ENCODE assay signal across 8 cellular contexts in genomic region chr5:50666261-50667078, GRCh38. TPM values are rescaled to one million over a fixed set of nuclear protein-coding genes. Genes with fewer than 3 reads are reported as not detected.
A peak's percentile ranks its signal among the peaks of the same experiment; 100 is the strongest.
DNase-seq lines count a peak whose midpoint lies in the region; ATAC-seq and TF ChIP-seq lines count a peak whose summit lies in the region.

Gene PARP8, plus strand, starts transcription at chr5:50666637. Its CDS starts 459 bp downstream, at chr5:50667096.

- peak; percentile 36 to 47 for ATAC-seq in CD4-positive, CD25-positive, alpha-beta regulatory T cell (ENCODE audit: low read depth in 2 of 2)
- peak; percentile 41 for ATAC-seq in GM19455 (IDR thresholded peaks at IDR 0.05; ENCODE audit: unreplicated experiment)

- peak within 1 kb of the TSS; percentile 98 to 99 (median 99) for H3K27ac Mint-ChIP-seq in CD4-positive, CD25-positive, alpha-beta regulatory T cell
- peak within 1 kb of the TSS; percentile 97 to 99 (median 98) for H3K27ac Mint-ChIP-seq in IgD-negative memory B cell

- H3K36me3 ChIP-seq in CD4-positive, CD25-positive, alpha-beta regulatory T cell (ENCODE audit: control insufficient read depth, insufficient read depth, low read length), result no peaks in the 10 kb centered on the region
- no peaks in the 10 kb centered on the region for H3K36me3 ChIP-seq in brain microvascular endothelial cell (replicated peaks)

- peak; percentile 38 to 57 (median 45) for DNase-seq in CD4-positive, CD25-positive, alpha-beta regulatory T cell
- DNase-seq in T1000 (lab: John Stamatoyannopoulos, UW), result peak; percentile 58
- peak; percentile 36 for DNase-seq in brain microvascular endothelial cell
- DNase-seq in iPS-NIHi7 (ENCODE audit: extremely low spot score), result peak; percentile 60
- DNase-seq in NCI-H1092 treated with DMSO at 0.1 percent for 48 hours (lab: John Stamatoyannopoulos, UW), result no peak

- no peaks in the 10 kb centered on the region for H3K27me3 ChIP-seq in CD4-positive, CD25-positive, alpha-beta regulatory T cell (ENCODE audit: control insufficient read depth, insufficient read depth, low read length)
- H3K27me3 ChIP-seq in brain microvascular endothelial cell (replicated peaks), result no peaks in the 10 kb centered on the region

- no peaks in the 10 kb centered on the region for H3K9me3 ChIP-seq in CD4-positive, CD25-positive, alpha-beta regulatory T cell (ENCODE audit: control insufficient read depth in 2 of 2, low read length in 2 of 2)

- peaks cover 0 to 3% (median 0%) of the 10 kb centered on the region in 7 donors for H3K9me3 Mint-ChIP-seq in CD4-positive, CD25-positive, alpha-beta regulatory T cell
- peaks cover 0 to 2% (median 0%) of the 10 kb centered on the region in 3 donors for H3K9me3 Mint-ChIP-seq in IgD-negative memory B cell

- peaks cover 17 to 56% (median 43%) of the 10 kb centered on the region in 4 donors for H3K4me1 Mint-ChIP-seq in CD4-positive, CD25-positive, alpha-beta regulatory T cell
- peaks cover 19 to 34% (median 26%) of the 10 kb centered on the region in 3 donors for H3K4me1 Mint-ChIP-seq in IgD-negative memory B cell

- H3K27me3 Mint-ChIP-seq in CD4-positive, CD25-positive, alpha-beta regulatory T cell, result no peaks in the 10 kb centered on the region
- H3K27me3 Mint-ChIP-seq in IgD-negative memory B cell, result no peaks in the 10 kb centered on the region

- H3K4me3 ChIP-seq in CD4-positive, CD25-positive, alpha-beta regulatory T cell (ENCODE audit: low read depth, low read length), result peak within 1 kb of the TSS; percentile 88
- H3K4me3 ChIP-seq in brain microvascular endothelial cell (ENCODE audit: low read depth, low read length) (peak within 1 kb of the TSS; percentile 85), skin epidermis (peak within 1 kb of the TSS; percentile 76 to 97 (median 86))

- in situ Hi-C loops in brain microvascular endothelial cell (cut with HindIII; ENCODE audit: low pct_ligation_motif_present, low sequenced_read_pairs), result no loop called here

- peak within 1 kb of the TSS; percentile 99 for H3K27ac ChIP-seq in CD4-positive, CD25-positive, alpha-beta regulatory T cell (ENCODE audit: insufficient read depth, low read length, poor library complexity, severe bottlenecking)
- peak within 1 kb of the TSS; percentile 87 for H3K27ac ChIP-seq in brain microvascular endothelial cell
- H3K27ac ChIP-seq in skin epidermis, result peak within 1 kb of the TSS; percentile 84 to 99 (median 96)

- H3K36me3 Mint-ChIP-seq in CD4-positive, CD25-positive, alpha-beta regulatory T cell, result peaks cover 4% of the 10 kb centered on the region
- H3K36me3 Mint-ChIP-seq in IgD-negative memory B cell, result peaks cover 2% of the 10 kb centered on the region

- peaks cover 39% of the 10 kb centered on the region for H3K4me1 ChIP-seq in CD4-positive, CD25-positive, alpha-beta regulatory T cell (ENCODE audit: control insufficient read depth, insufficient read depth, low read length, poor library complexity, severe bottlenecking)

- peak within 1 kb of the TSS; percentile 95 to 99 (median 98) for H3K4me3 Mint-ChIP-seq in CD4-positive, CD25-positive, alpha-beta regulatory T cell
- H3K4me3 Mint-ChIP-seq in IgD-negative memory B cell, result peak within 1 kb of the TSS; percentile 89 to 98 (median 97)

- TF ChIP-seq CTCF in brain microvascular endothelial cell (IDR thresholded peaks at IDR 0.05; ENCODE audit: low read depth, low read length, missing control alignments), result no peak

RNA-seq across cellular contexts. Expression of gene PARP8, which starts in this region (rescaled TPM):
- 217 TPM for total RNA-seq in CD4-positive, CD25-positive, alpha-beta regulatory T cell
- polyA plus RNA-seq in CD4-positive, CD25-positive, alpha-beta regulatory T cell, result 10 to 100 TPM; 45.0 to 62.5 (median 53.1) TPM
- polyA plus RNA-seq in IgD-negative memory B cell, result 34.1 TPM
